ENCODE assay signal across 8 cellular contexts in the genomic region with DNA sequence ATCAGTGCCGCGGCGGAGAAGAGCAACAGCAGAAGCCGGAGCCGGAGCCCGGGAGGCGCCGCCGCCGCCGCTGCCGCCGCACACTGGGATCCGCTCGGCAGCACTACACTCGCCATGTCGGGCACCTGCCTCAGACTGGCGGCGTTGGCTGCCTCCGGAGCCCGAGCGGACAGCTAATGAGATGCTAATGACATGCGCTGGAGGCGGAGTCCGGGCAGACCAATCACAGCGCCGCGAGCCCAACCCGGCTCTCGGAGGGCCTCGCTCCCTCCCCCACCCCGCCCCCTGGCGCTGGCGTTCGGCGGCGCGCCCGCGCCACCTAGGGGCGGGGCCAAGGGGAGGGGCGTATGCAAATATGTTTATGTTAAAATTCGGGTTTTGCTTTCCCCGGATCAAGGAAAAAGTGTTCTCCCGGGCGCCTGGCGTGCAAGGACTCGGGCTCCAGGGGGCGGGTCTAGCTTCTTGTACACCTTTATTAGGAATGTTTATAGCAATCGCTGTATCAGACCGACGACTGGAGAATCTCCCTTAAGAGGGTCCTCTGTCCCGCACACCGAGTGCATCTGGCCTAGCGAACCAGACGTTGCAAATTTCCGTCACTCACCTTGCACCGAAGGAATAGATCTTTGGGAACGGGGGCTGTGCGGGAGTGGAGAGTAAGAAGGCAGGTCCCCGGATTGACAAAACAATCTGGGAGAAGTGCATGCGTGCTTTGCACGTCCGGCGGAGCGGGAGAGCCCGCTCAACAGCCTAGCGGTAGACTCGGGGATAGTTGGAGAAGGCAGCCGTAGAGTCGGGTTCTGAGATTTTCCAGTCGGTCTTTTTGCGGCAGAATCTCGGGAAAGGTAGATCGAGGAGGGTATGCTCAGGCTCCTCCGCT.
DNase-seq lines count a peak whose midpoint lies in the region; ATAC-seq and TF ChIP-seq lines count a peak whose summit lies in the region.

Gene CADM1 (minus strand): TSS at position 137 of the 880 bp plus-strand sequence.

- peaks cover 77% of the 10 kb centered on the region for H3K27me3 ChIP-seq in iPS-20b (ENCODE audit: insufficient read depth, low read length)

- H3K9me3 ChIP-seq in HEK293 (ENCODE audit: control insufficient read depth, insufficient read depth, low read depth, low read length): no peaks in the 10 kb centered on the region
- H3K9me3 ChIP-seq in iPS-20b (ENCODE audit: insufficient read depth, low read depth, low read length): no peaks in the 10 kb centered on the region

- peak within 1 kb of the TSS; percentile 92 for H3K27ac ChIP-seq in HEK293 (ENCODE audit: extremely low read depth, low read depth, low read length)
- no peak within 1 kb of the TSS for H3K27ac ChIP-seq in iPS-20b (ENCODE audit: low read length)

- TF ChIP-seq CTCF in HEK293 (tag by site-specific recombination; IDR thresholded peaks at IDR 0.05) (peak; percentile 58; the same call in 1 of the 2 replicates), WI38 (IDR thresholded peaks at IDR 0.05; ENCODE audit: low read depth, low read length) (peak; percentile 57), cardiac fibroblast (IDR thresholded peaks at IDR 0.05; ENCODE audit: low read depth, low read length) (peak; percentile 42)

- no peak for ATAC-seq in GM21528 (IDR thresholded peaks at IDR 0.05; ENCODE audit: low FRiP score, unreplicated experiment)

- H3K9ac ChIP-seq in iPS-20b (ENCODE audit: low read depth, low read length): peak within 1 kb of the TSS; percentile 78

- H3K4me1 ChIP-seq in HEK293 (ENCODE audit: control insufficient read depth, insufficient read depth, low read length) (no peaks in the 10 kb centered on the region), iPS-20b (ENCODE audit: insufficient read depth, low read length) (peaks cover 21% of the 10 kb centered on the region)

- POLR2A ChIA-PET in HEK293 (lab: Yijun Ruan, JAX): interaction anchor here (0.6 to 1.6 kb wide), 30 partner anchors 9 to 688 kb away, joined by 3 to 13 read pairs (median 4); no protein-coding TSS in a partner anchor

- H3K4me3 ChIP-seq in HEK293 (ENCODE audit: low read depth, low read length) (peak within 1 kb of the TSS; percentile 69), WI38 (ENCODE audit: low read depth, low read length) (peak within 1 kb of the TSS; percentile 70), cardiac fibroblast (replicated peaks in 1 of 2; ENCODE audit: low read depth in 2 of 2, low read length in 2 of 2) (peak within 1 kb of the TSS; percentile 47 to 51), iPS-20b (ENCODE audit: low read length) (peak within 1 kb of the TSS; percentile 80), skeletal muscle cell (ENCODE audit: low read depth, low read length) (peak within 1 kb of the TSS; percentile 50)

- CTCF ChIA-PET in HEK293 (lab: Yijun Ruan, JAX): interaction anchor here (0.9 to 1.3 kb wide), 8 partner anchors 8 to 174 kb away, joined by 3 to 5 read pairs (median 4); no protein-coding TSS in a partner anchor

- peak; percentile 96 for DNase-seq in DMS 273 (lab: John Stamatoyannopoulos, UW; ENCODE audit: unreplicated experiment)
- DNase-seq in NCI-H187 treated with DMSO at 0.1 percent for 48 hours (lab: John Stamatoyannopoulos, UW): peak; percentile 84
- DNase-seq in cardiac fibroblast (ENCODE audit: low read depth in 2 of 2): peak; percentile 64 to 73
- peak; percentile 19 for DNase-seq in skeletal muscle cell (ENCODE audit: low read depth)

- no peaks in the 10 kb centered on the region for H3K36me3 ChIP-seq in HEK293 (ENCODE audit: control insufficient read depth in 2 of 2, insufficient read depth in 1 of 2, low read length in 2 of 2)
- no peaks in the 10 kb centered on the region for H3K36me3 ChIP-seq in iPS-20b (ENCODE audit: insufficient read depth, low read depth, low read length)

TF ChIP-seq in HEK293, 187 proteins besides CTCF, POLR2A, EP300 and RAD21 (continues in another document):
- TF ChIP-seq, protein P1, sequence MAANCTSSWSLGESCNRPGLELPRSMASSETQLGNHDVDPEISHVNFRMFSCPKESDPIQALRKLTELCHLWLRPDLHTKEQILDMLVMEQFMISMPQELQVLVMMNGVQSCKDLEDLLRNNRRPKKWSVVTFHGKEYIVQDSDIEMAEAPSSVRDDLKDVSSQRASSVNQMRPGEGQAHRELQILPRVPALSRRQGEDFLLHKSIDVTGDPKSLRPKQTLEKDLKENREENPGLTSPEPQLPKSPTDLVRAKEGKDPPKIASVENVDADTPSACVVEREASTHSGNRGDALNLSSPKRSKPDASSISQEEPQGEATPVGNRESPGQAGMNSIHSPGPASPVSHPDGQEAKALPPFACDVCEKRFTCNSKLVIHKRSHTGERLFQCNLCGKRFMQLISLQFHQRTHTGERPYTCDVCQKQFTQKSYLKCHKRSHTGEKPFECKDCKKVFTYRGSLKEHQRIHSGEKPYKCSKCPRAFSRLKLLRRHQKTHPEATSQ (tag by site-specific recombination; IDR thresholded peaks at IDR 0.05): no peak
- TF ChIP-seq ZNF433 (tag by site-specific recombination; IDR thresholded peaks at IDR 0.05; ENCODE audit: low read depth) (no peak), ZXDB (tag by site-specific recombination; IDR thresholded peaks at IDR 0.05) (0 out of 2 replicates have a peak, but pooled peaks have one; percentile 12), ZBTB1 (tag by site-specific recombination; IDR thresholded peaks at IDR 0.05) (no peak), ZBTB20 (tag by site-specific recombination; IDR thresholded peaks at IDR 0.05) (peak; percentile 74), ZNF600 (tag by site-specific recombination; IDR thresholded peaks at IDR 0.05) (peak; percentile 63; the same call in 1 of the 2 replicates), ZNF202 (tag by site-specific recombination; IDR thresholded peaks at IDR 0.05; ENCODE audit: borderline replicate concordance) (no peak), GLIS1 (tag by site-specific recombination; IDR thresholded peaks at IDR 0.05) (no peak), ZBTB17 (tag by site-specific recombination; IDR thresholded peaks at IDR 0.05) (peak; percentile 92), ZNF354C (tag by site-specific recombination; IDR thresholded peaks at IDR 0.05; ENCODE audit: borderline replicate concordance, low read depth) (no peak), ZNF776 (tag by site-specific recombination; IDR thresholded peaks at IDR 0.05; ENCODE audit: borderline replicate concordance) (no peak), ZNF561 (tag by site-specific recombination; IDR thresholded peaks at IDR 0.05; ENCODE audit: borderline replicate concordance) (peak; percentile 50; the same call in 1 of the 2 replicates), ZNF16 (tag by site-specific recombination; IDR thresholded peaks at IDR 0.05; ENCODE audit: low read depth) (no peak), ZNF624 (tag by site-specific recombination; IDR thresholded peaks at IDR 0.05) (no peak), ZFP69B (tag by site-specific recombination; IDR thresholded peaks at IDR 0.05) (no peak), ZNF701 (tag by site-specific recombination; IDR thresholded peaks at IDR 0.05) (no peak), TRIM28 (IDR thresholded peaks at IDR 0.05; ENCODE audit: borderline replicate concordance, low read length) (no peak)
- TF ChIP-seq, protein P2, sequence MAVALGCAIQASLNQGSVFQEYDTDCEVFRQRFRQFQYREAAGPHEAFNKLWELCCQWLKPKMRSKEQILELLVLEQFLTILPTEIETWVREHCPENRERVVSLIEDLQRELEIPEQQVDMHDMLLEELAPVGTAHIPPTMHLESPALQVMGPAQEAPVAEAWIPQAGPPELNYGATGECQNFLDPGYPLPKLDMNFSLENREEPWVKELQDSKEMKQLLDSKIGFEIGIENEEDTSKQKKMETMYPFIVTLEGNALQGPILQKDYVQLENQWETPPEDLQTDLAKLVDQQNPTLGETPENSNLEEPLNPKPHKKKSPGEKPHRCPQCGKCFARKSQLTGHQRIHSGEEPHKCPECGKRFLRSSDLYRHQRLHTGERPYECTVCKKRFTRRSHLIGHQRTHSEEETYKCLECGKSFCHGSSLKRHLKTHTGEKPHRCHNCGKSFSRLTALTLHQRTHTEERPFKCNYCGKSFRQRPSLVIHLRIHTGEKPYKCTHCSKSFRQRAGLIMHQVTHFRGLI (tag by site-specific recombination; IDR thresholded peaks at IDR 0.05): peak; percentile 98
- TF ChIP-seq, protein P3, sequence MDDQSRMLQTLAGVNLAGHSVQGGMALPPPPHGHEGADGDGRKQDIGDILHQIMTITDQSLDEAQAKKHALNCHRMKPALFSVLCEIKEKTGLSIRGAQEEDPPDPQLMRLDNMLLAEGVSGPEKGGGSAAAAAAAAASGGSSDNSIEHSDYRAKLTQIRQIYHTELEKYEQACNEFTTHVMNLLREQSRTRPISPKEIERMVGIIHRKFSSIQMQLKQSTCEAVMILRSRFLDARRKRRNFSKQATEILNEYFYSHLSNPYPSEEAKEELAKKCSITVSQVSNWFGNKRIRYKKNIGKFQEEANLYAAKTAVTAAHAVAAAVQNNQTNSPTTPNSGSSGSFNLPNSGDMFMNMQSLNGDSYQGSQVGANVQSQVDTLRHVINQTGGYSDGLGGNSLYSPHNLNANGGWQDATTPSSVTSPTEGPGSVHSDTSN (CRISPR knock-in tag; IDR thresholded peaks at IDR 0.05): peak; percentile 57; the same call in 1 of the 2 replicates

Comparison
In these comparisons a context has a peak if more than half of its experiments do, and no peak if none do; other contexts are left out.
1. DNase-seq: peak in every context shown above with its lines; median percentile 96 in DMS 273; 84 in NCI-H187 treated with DMSO at 0.1 percent for 48 hours; 68 in cardiac fibroblast; 19 in skeletal muscle cell.